28 cellular contexts compared by ENCODE assay signal in the genomic region with DNA sequence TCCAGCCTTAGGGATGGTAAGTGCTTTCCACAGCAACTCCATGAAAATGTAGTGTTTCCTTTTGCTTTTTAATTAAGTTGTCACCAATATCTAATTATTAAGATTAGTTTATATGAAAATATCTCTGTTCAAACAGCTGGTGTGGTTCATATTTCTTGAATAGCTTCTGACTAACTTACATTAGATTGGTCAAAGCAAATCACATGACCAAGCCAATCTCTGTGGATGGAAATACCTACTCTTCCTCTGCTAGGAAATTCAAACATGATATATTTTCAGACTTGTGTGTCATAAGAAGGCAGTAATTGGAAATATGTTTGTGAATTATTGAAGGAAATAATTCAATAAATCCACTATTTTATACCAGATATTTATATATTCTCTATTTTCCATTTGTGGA. TPM values are rescaled to one million over a fixed set of nuclear protein-coding genes. Genes with fewer than 3 reads are reported as not detected.
"Had no signal": no experiment of that assay in that cellular context is flagged by ENCODE, and none has a peak within 500 bp of the region (broad histone marks: within the 10 kb centered on the region; RNA-seq: fewer than 3 reads in every experiment).

No MANE protein-coding gene starts in this region.

- H3K36me3 Mint-ChIP-seq: memory B cell; naive thymus-derived CD4-positive, alpha-beta T cell; neural progenitor cell; stimulated activated naive B cell treated with anti-CD40 and anti-IgM and Interleukin-4, amounts not matched to agents 10 μg/mL and 1 μg/mL and 100 μg/mL, for 72 hours had no signal

- H3K27ac ChIP-seq: colonic mucosa, epithelial cell of prostate, hepatocyte, neural progenitor cell, parathyroid adenoma, right atrium auricular region, thoracic aorta, tibial nerve, upper lobe of right lung, uterus had no signal

- ATAC-seq: esophagus mucosa; left lobe of liver; naive thymus-derived CD4-positive, alpha-beta T cell; sciatic nerve; stimulated activated naive B cell treated with anti-CD40 and anti-IgM and Interleukin-4, amounts not matched to agents 10 μg/mL and 1 μg/mL and 100 μg/mL, for 72 hours; upper lobe of right lung had no signal

- H3K27me3 ChIP-seq: colonic mucosa, gastrocnemius medialis, hepatocyte, neural progenitor cell, right atrium auricular region, tibial nerve, upper lobe of right lung, uterus had no signal

- H3K36me3 ChIP-seq: colonic mucosa, gastrocnemius medialis, neural progenitor cell, right atrium auricular region, thoracic aorta, tibial nerve, upper lobe of right lung, uterus had no signal

- H3K27me3 Mint-ChIP-seq: dendritic cell treated with granulocyte-macrophage colony-stimulating factor and Interleukin-4, amounts not matched to agents 40 ng/mL and 50 ng/mL, for 4 days; memory B cell; naive thymus-derived CD4-positive, alpha-beta T cell; progenitor cell of endocrine pancreas; stimulated activated naive B cell treated with anti-CD40 and anti-IgM and Interleukin-4, amounts not matched to agents 10 μg/mL and 1 μg/mL and 100 μg/mL, for 72 hours; stimulated activated naive CD8-positive, alpha-beta T cell treated with anti-CD3 and anti-CD28 coated beads, Interleukin-15, Interleukin-2, amounts not matched to agents 100 ng/mL and 50 ng/mL, for 24 hours had no signal

- H3K4me1 Mint-ChIP-seq: endodermal cell; memory B cell; naive thymus-derived CD4-positive, alpha-beta T cell; nephron; neural progenitor cell; stimulated activated naive B cell treated with anti-CD40 and anti-IgM and Interleukin-4, amounts not matched to agents 10 μg/mL and 1 μg/mL and 100 μg/mL, for 72 hours had no signal

- DNase-seq: colonic mucosa; effector CD8-positive, alpha-beta T cell; foreskin fibroblast; kidney; naive thymus-derived CD4-positive, alpha-beta T cell; stimulated activated naive B cell treated with anti-CD40 and anti-IgM and Interleukin-4, amounts not matched to agents 10 μg/mL and 1 μg/mL and 100 μg/mL, for 72 hours; upper lobe of right lung; uterus had no signal

- H3K4me3 ChIP-seq: colonic mucosa, hepatocyte, lung, neural progenitor cell, right atrium auricular region, thoracic aorta, tibial nerve, upper lobe of right lung, uterus had no signal

- H3K4me3 Mint-ChIP-seq: dendritic cell treated with granulocyte-macrophage colony-stimulating factor and Interleukin-4, amounts not matched to agents 40 ng/mL and 50 ng/mL, for 4 days; endodermal cell; memory B cell; naive thymus-derived CD4-positive, alpha-beta T cell; nephron; neural progenitor cell; stimulated activated naive B cell treated with anti-CD40 and anti-IgM and Interleukin-4, amounts not matched to agents 10 μg/mL and 1 μg/mL and 100 μg/mL, for 72 hours; stimulated activated naive CD8-positive, alpha-beta T cell treated with anti-CD3 and anti-CD28 coated beads, Interleukin-15, Interleukin-2, amounts not matched to agents 100 ng/mL and 50 ng/mL, for 24 hours had no signal

- H3K9me3 ChIP-seq: colonic mucosa, gastrocnemius medialis, right atrium auricular region, thoracic aorta, upper lobe of right lung, uterus had no signal

- H3K27ac Mint-ChIP-seq: dendritic cell treated with granulocyte-macrophage colony-stimulating factor and Interleukin-4, amounts not matched to agents 40 ng/mL and 50 ng/mL, for 4 days; endodermal cell; memory B cell; naive thymus-derived CD4-positive, alpha-beta T cell; nephron; neural progenitor cell; progenitor cell of endocrine pancreas; stimulated activated naive B cell treated with anti-CD40 and anti-IgM and Interleukin-4, amounts not matched to agents 10 μg/mL and 1 μg/mL and 100 μg/mL, for 72 hours; stimulated activated naive CD8-positive, alpha-beta T cell treated with anti-CD3 and anti-CD28 coated beads, Interleukin-15, Interleukin-2, amounts not matched to agents 100 ng/mL and 50 ng/mL, for 24 hours had no signal

- H3K4me1 ChIP-seq: colonic mucosa, neural progenitor cell, parathyroid adenoma, right atrium auricular region, tibial nerve, upper lobe of right lung, uterus had no signal

RNA-seq across cellular contexts. Expression of a gene that starts 54.6 kb away (rescaled TPM):
- total RNA-seq: esophagus mucosa, glomerular endothelial cell, osteoblast had no signal
- polyA plus RNA-seq: naive thymus-derived CD4-positive, alpha-beta T cell had no signal
